Comparison of ENCODE assay signal across 8 cellular contexts in genomic region chr5:36657563-36657995, GRCh38. TPM values are rescaled to one million over a fixed set of nuclear protein-coding genes. Genes with fewer than 3 reads are reported as not detected.
DNase-seq lines count a peak whose midpoint lies in the region; ATAC-seq and TF ChIP-seq lines count a peak whose summit lies in the region.

No MANE protein-coding gene starts in this region.

- no peak for TF ChIP-seq POLR2A in adrenal gland (IDR thresholded peaks at IDR 0.05)

- H3K27ac ChIP-seq in adrenal gland (peak overlapping the region in 4 of 5 donors; percentile 42 to 76 (median 58)), hepatocyte (peak overlapping the region; percentile 75), substantia nigra (ENCODE audit: low read depth, low read length, poor library complexity, severe bottlenecking) (peak overlapping the region; percentile 78)

- DNase-seq in HT1080 (ENCODE audit: low read depth) (peak; percentile 99), adrenal gland (peak; percentile 58 to 86 (median 76)), hepatocyte (ENCODE audit: low spot score) (peak; percentile 82), substantia nigra (lab: John Stamatoyannopoulos, UW) (peak in 15 of 49 donors; percentile 8 to 60 (median 23)), NCI-H187 treated with DMSO at 0.1 percent for 48 hours (lab: John Stamatoyannopoulos, UW) (no peak), COLO668 (lab: John Stamatoyannopoulos, UW; ENCODE audit: unreplicated experiment) (no peak), germinal center (ENCODE audit: low spot score) (no peak)

- TF ChIP-seq CTCF in adrenal gland (IDR thresholded peaks at IDR 0.05): no peak
- no peak for TF ChIP-seq CTCF in hepatocyte (IDR thresholded peaks at IDR 0.05; ENCODE audit: poor library complexity)

- H3K4me2 ChIP-seq in hepatocyte: no peak overlapping the region

- no peak overlapping the region for H2AFZ ChIP-seq in hepatocyte

- H3K4me3 ChIP-seq in adrenal gland (no peak overlapping the region), hepatocyte (no peak overlapping the region)

- no peaks in the 10 kb centered on the region for H3K9me2 ChIP-seq in hepatocyte (replicated peaks; ENCODE audit: insufficient read depth)

- WGBS in adrenal gland, 4 donors: 28 to 45% (median 35%) methylated on average over 5 of the region's 5 CpGs
- 87% methylated on average over 5 of the region's 5 CpGs for WGBS in hepatocyte (ENCODE audit: low lambda C conversion rate, missing lambda C conversion rate)

- no peaks in the 10 kb centered on the region for H3K9me3 ChIP-seq in adrenal gland (replicated peaks in 1 of 3)
- H3K9me3 ChIP-seq in hepatocyte (ENCODE audit: low read depth): no peaks in the 10 kb centered on the region

- no peak for ATAC-seq in GM21576 (IDR thresholded peaks at IDR 0.05; ENCODE audit: unreplicated experiment)

- intact Hi-C loops in adrenal gland (cut with DNase I): no loop called here

- no peaks in the 10 kb centered on the region for H4K20me1 ChIP-seq in hepatocyte (ENCODE audit: insufficient read depth, poor library complexity, severe bottlenecking)

- peaks cover 6% of the 10 kb centered on the region for H3K79me2 ChIP-seq in hepatocyte

- H3K27me3 ChIP-seq in adrenal gland (no peaks in the 10 kb centered on the region), hepatocyte (no peaks in the 10 kb centered on the region)

- no peaks in the 10 kb centered on the region for H3K36me3 ChIP-seq in adrenal gland (replicated peaks in 1 of 2)
- H3K36me3 ChIP-seq in hepatocyte (replicated peaks; ENCODE audit: insufficient read depth, low read depth): no peaks in the 10 kb centered on the region

- H3K4me1 ChIP-seq in adrenal gland (replicated peaks in 1 of 2): peaks cover 0 to 14% of the 10 kb centered on the region in 2 donors
- peaks cover 29% of the 10 kb centered on the region for H3K4me1 ChIP-seq in hepatocyte (ENCODE audit: insufficient read depth)

RNA-seq across cellular contexts. Expression of gene SLC1A3, which starts 51.2 kb away (rescaled TPM):
- total RNA-seq in HT1080 (2014; rRNA removed; shearing (Covaris generic)): 23.7 and 27.1 TPM in 2 replicates
- 4.6 and 4.7 TPM in 2 replicates for polyA plus RNA-seq in HT1080 (2015; cell fraction: cytosol; rRNA removed)
- polyA plus RNA-seq in HT1080 (2015; cell fraction: nucleus; rRNA removed): 21.9 and 27.9 TPM in 2 replicates
- total RNA-seq in adrenal gland: 10 to 100 TPM; 21.6 to 94.1 (median 53.4) TPM
- polyA plus RNA-seq in adrenal gland: 10 to 100 TPM; 10.0 to 20.8 (median 16.7) TPM
- total RNA-seq in hepatocyte: 42.3 and 44.1 TPM in 2 replicates
- polyA plus RNA-seq in hepatocyte: 32.3 and 39.6 TPM in 2 replicates

Comparison
In these comparisons a context has a peak if more than half of its experiments do, and no peak if none do; other contexts are left out.
1. DNase-seq: peak in HT1080 (single experiment), adrenal gland (7 of 7) and hepatocyte (single experiment); none in NCI-H187 treated with DMSO at 0.1 percent for 48 hours (single experiment), COLO668 (single experiment) and germinal center (single experiment).
2. Peak in every context shown above with its lines, with median percentiles within 50 percentile points of each other: H3K27ac ChIP-seq.